In the genomic region with DNA sequence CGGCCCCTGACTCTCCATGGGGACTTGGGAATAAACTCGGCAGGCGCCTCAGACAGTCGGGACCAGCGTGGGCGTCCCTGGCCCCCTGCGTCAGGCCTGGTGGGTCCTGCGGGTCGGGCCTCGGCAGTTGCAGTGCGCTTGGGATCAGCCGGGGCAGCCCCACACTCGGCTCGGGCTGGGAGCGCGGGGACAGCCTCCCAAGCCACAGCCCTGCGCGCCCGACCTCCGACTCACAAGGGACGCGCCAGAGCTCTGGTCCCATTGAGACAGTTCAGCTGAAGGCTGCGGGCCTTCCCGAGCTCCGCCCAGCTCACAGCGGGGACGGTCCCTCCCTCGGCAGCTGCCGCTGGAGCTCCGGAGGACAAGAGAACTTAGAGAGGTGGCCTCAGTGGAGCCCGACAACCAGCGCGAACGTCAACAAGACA, we compare ENCODE assay signal across 1 cellular context.
TF ChIP-seq lines count a peak whose summit lies in the region.

No MANE protein-coding gene starts in this region.

TF ChIP-seq in endothelial cell of umbilical vein, 7 proteins besides CTCF, POLR2A, EP300 and RAD21:
- no peak for TF ChIP-seq POLR2AphosphoS5 (IDR thresholded peaks at IDR 0.05; ENCODE audit: insufficient read depth, low read depth, low read length)
- TF ChIP-seq, protein P1, sequence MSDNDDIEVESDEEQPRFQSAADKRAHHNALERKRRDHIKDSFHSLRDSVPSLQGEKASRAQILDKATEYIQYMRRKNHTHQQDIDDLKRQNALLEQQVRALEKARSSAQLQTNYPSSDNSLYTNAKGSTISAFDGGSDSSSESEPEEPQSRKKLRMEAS (IDR thresholded peaks at IDR 0.05; ENCODE audit: insufficient read depth, insufficient read length) = no peak
- no peak for TF ChIP-seq FOS (IDR thresholded peaks at IDR 0.05; ENCODE audit: borderline replicate concordance, insufficient read depth, low read length)
- no peak for TF ChIP-seq JUN (IDR thresholded peaks at IDR 0.05; ENCODE audit: borderline replicate concordance, insufficient read depth, insufficient read length, low read depth)
- TF ChIP-seq EZH2 (IDR thresholded peaks at IDR 0.05; ENCODE audit: borderline replicate concordance, low read depth, low read length, severe bottlenecking) = no peak
- no peak for TF ChIP-seq MYC (IDR thresholded peaks at IDR 0.05; ENCODE audit: low read depth, low read length)
- no peak for TF ChIP-seq GATA2 (IDR thresholded peaks at IDR 0.05; ENCODE audit: insufficient read depth, insufficient read length, low read depth, low read length)
